ENCODE assay signal across 13 cellular contexts in genomic region chrX:135888230-135888629, GRCh38. TPM values are rescaled to one million over a fixed set of nuclear protein-coding genes. Genes with fewer than 3 reads are reported as not detected.
DNase-seq lines count a peak whose midpoint lies in the region; TF ChIP-seq lines count a peak whose summit lies in the region.
"Not testable (repeated sequence)": the region's sequence is repeated elsewhere in the genome, so short reads cannot be mapped to it uniquely, and the experiment has no call there.
"Had no signal": no experiment of that assay in that cellular context is flagged by ENCODE, and none has a peak within 500 bp of the region (broad histone marks: within the 10 kb centered on the region; RNA-seq: fewer than 3 reads in every experiment).

No MANE protein-coding gene starts in this region.

- 91% methylated on average over 10 of the region's 18 CpGs for WGBS in sigmoid colon, 2 donors

- CTCF ChIA-PET in activated CD4-positive, alpha-beta memory T cell treated with anti-CD3 and anti-CD28 coated beads, Interleukin-2, amount 10 ng/mL, durations not matched to agents 7 days and 5 days (lab: Charles Lee): not testable (repeated sequence)

- H3K27ac Mint-ChIP-seq in activated CD4-positive, alpha-beta memory T cell treated with anti-CD3 and anti-CD28 coated beads, Interleukin-2, amount 10 ng/mL, durations not matched to agents 7 days and 5 days; chondrocyte (ENCODE audit: unreplicated experiment); osteocyte (ENCODE audit: unreplicated experiment): not testable (repeated sequence)

- not testable (repeated sequence) for H3K27me3 Mint-ChIP-seq in activated CD4-positive, alpha-beta memory T cell treated with anti-CD3 and anti-CD28 coated beads, Interleukin-2, amount 10 ng/mL, durations not matched to agents 7 days and 5 days; chondrocyte (ENCODE audit: low read depth); osteocyte (ENCODE audit: unreplicated experiment)

- not testable (repeated sequence) for H3K36me3 Mint-ChIP-seq in activated CD4-positive, alpha-beta memory T cell treated with anti-CD3 and anti-CD28 coated beads, Interleukin-2, amount 10 ng/mL, durations not matched to agents 7 days and 5 days (ENCODE audit: low read depth); chondrocyte (ENCODE audit: low read depth); osteocyte (ENCODE audit: unreplicated experiment)

- DNase-seq in activated CD4-positive, alpha-beta memory T cell treated with anti-CD3 and anti-CD28 coated beads, Interleukin-2, amount 10 ng/mL, durations not matched to agents 7 days and 5 days: peak; percentile 15
- peak; percentile 96 for DNase-seq in chondrocyte (ENCODE audit: low spot score)
- DNase-seq in osteocyte (ENCODE audit: extremely low spot score, unreplicated experiment): peak; percentile 88
- peak; percentile 68 for DNase-seq in sigmoid colon

- H3K36me3 ChIP-seq in sigmoid colon: not testable (repeated sequence)

- not testable (repeated sequence) for H3K27ac ChIP-seq in sigmoid colon

- not testable (repeated sequence) for H3K9me3 Mint-ChIP-seq in activated CD4-positive, alpha-beta memory T cell treated with anti-CD3 and anti-CD28 coated beads, Interleukin-2, amount 10 ng/mL, durations not matched to agents 7 days and 5 days; chondrocyte (ENCODE audit: low read depth); osteocyte (ENCODE audit: unreplicated experiment)

- not testable (repeated sequence) for TF ChIP-seq POLR2A in sigmoid colon (IDR thresholded peaks at IDR 0.05)

- not testable (repeated sequence) for H3K9me3 ChIP-seq in sigmoid colon

- not testable (repeated sequence) for H3K4me1 Mint-ChIP-seq in activated CD4-positive, alpha-beta memory T cell treated with anti-CD3 and anti-CD28 coated beads, Interleukin-2, amount 10 ng/mL, durations not matched to agents 7 days and 5 days; chondrocyte (ENCODE audit: low read depth); osteocyte (ENCODE audit: unreplicated experiment)

- TF ChIP-seq CTCF in chondrocyte (IDR thresholded peaks at IDR 0.05); osteocyte (IDR thresholded peaks at IDR 0.05); sigmoid colon (IDR thresholded peaks at IDR 0.05): not testable (repeated sequence)

- H3K4me3 ChIP-seq in sigmoid colon: not testable (repeated sequence)

- H3K4me3 Mint-ChIP-seq in activated CD4-positive, alpha-beta memory T cell treated with anti-CD3 and anti-CD28 coated beads, Interleukin-2, amount 10 ng/mL, durations not matched to agents 7 days and 5 days; chondrocyte (ENCODE audit: unreplicated experiment); osteocyte (ENCODE audit: unreplicated experiment): not testable (repeated sequence)

- H3K4me1 ChIP-seq in sigmoid colon: not testable (repeated sequence)

- intact Hi-C loops in sigmoid colon (cut with DNase I): not testable (repeated sequence)

- not testable (repeated sequence) for H3K27me3 ChIP-seq in sigmoid colon

- not testable (repeated sequence) for TF ChIP-seq EP300 in sigmoid colon (IDR thresholded peaks at IDR 0.05)

- POLR2A ChIA-PET in activated CD4-positive, alpha-beta memory T cell treated with anti-CD3 and anti-CD28 coated beads, Interleukin-2, amount 10 ng/mL, durations not matched to agents 7 days and 5 days (lab: Charles Lee): not testable (repeated sequence)

RNA-seq across cellular contexts. Expression of gene CT45A10, which starts 5.0 kb away (rescaled TPM):
- not detected for total RNA-seq in activated CD4-positive, alpha-beta memory T cell treated with anti-CD3 and anti-CD28 coated beads, Interleukin-2, amount 10 ng/mL, durations not matched to agents 7 days and 5 days
- total RNA-seq in chondrocyte: not detected in 3 replicates
- total RNA-seq in osteocyte: not detected in 2 replicates
- total RNA-seq in sigmoid colon: not detected
- polyA plus RNA-seq in sigmoid colon: not detected
- total RNA-seq: A673; CD4-positive, alpha-beta memory T cell; CD4-positive, CD25-positive, alpha-beta regulatory T cell; CD8-positive, alpha-beta memory T cell; G401; GM12878 had no signal
- polyA plus RNA-seq: AG04450; CD14-positive monocyte; CD4-positive, alpha-beta memory T cell; CD8-positive, alpha-beta memory T cell; GM12878 had no signal

RNA-seq across cellular contexts. Expression of gene SAGE1, which starts 5.3 kb away (rescaled TPM):
- not detected for total RNA-seq in activated CD4-positive, alpha-beta memory T cell treated with anti-CD3 and anti-CD28 coated beads, Interleukin-2, amount 10 ng/mL, durations not matched to agents 7 days and 5 days
- total RNA-seq in chondrocyte: not detected in 3 replicates
- not detected in 2 replicates for total RNA-seq in osteocyte
- total RNA-seq in sigmoid colon: not detected
- polyA plus RNA-seq in sigmoid colon: not detected
- total RNA-seq: A673; CD4-positive, alpha-beta memory T cell; CD4-positive, CD25-positive, alpha-beta regulatory T cell; CD8-positive, alpha-beta memory T cell; Daoy; G401 had no signal
- polyA plus RNA-seq: AG04450; CD14-positive monocyte; CD4-positive, alpha-beta memory T cell; CD4-positive, CD25-positive, alpha-beta regulatory T cell; CD8-positive, alpha-beta memory T cell had no signal

RNA-seq across cellular contexts. Expression of gene CT45A9, which starts 16.6 kb away (rescaled TPM):
- total RNA-seq in activated CD4-positive, alpha-beta memory T cell treated with anti-CD3 and anti-CD28 coated beads, Interleukin-2, amount 10 ng/mL, durations not matched to agents 7 days and 5 days: not detected
- total RNA-seq in chondrocyte (not detected in 3 replicates), osteocyte (not detected in 2 replicates), sigmoid colon (not detected)
- not detected for polyA plus RNA-seq in sigmoid colon
- total RNA-seq: A673; CD4-positive, alpha-beta memory T cell; CD4-positive, CD25-positive, alpha-beta regulatory T cell; CD8-positive, alpha-beta memory T cell; Daoy; G401; GM12878 had no signal
- polyA plus RNA-seq: AG04450; CD14-positive monocyte; CD4-positive, alpha-beta memory T cell; CD4-positive, CD25-positive, alpha-beta regulatory T cell; CD8-positive, alpha-beta memory T cell; GM12878 had no signal

RNA-seq across cellular contexts. Expression of gene CT45A8, which starts 33.9 kb away (rescaled TPM):
- not detected for total RNA-seq in activated CD4-positive, alpha-beta memory T cell treated with anti-CD3 and anti-CD28 coated beads, Interleukin-2, amount 10 ng/mL, durations not matched to agents 7 days and 5 days
- total RNA-seq in chondrocyte: not detected in 3 replicates
- not detected in 2 replicates for total RNA-seq in osteocyte
- not detected for total RNA-seq in sigmoid colon
- polyA plus RNA-seq in sigmoid colon: not detected
- total RNA-seq: A673; CD4-positive, alpha-beta memory T cell; CD4-positive, CD25-positive, alpha-beta regulatory T cell; CD8-positive, alpha-beta memory T cell; G401; GM12878 had no signal
- polyA plus RNA-seq: AG04450; CD14-positive monocyte; CD4-positive, alpha-beta memory T cell; CD4-positive, CD25-positive, alpha-beta regulatory T cell; CD8-positive, alpha-beta memory T cell; GM12878 had no signal

RNA-seq across cellular contexts. Expression of gene CT45A7, which starts 51.1 kb away (rescaled TPM):
- total RNA-seq in activated CD4-positive, alpha-beta memory T cell treated with anti-CD3 and anti-CD28 coated beads, Interleukin-2, amount 10 ng/mL, durations not matched to agents 7 days and 5 days: not detected
- total RNA-seq in chondrocyte (not detected in 3 replicates), osteocyte (not detected in 2 replicates), sigmoid colon (not detected)
- polyA plus RNA-seq in sigmoid colon: not detected
- total RNA-seq: A673; CD4-positive, alpha-beta memory T cell; CD4-positive, CD25-positive, alpha-beta regulatory T cell; CD8-positive, alpha-beta memory T cell; Daoy; G401; GM12878 had no signal
- polyA plus RNA-seq: AG04450; CD14-positive monocyte; CD4-positive, alpha-beta memory T cell; CD4-positive, CD25-positive, alpha-beta regulatory T cell; CD8-positive, alpha-beta memory T cell; GM12878 had no signal

Comparison
In these comparisons a context has a peak if more than half of its experiments do, and no peak if none do; other contexts are left out.
1. DNase-seq: peak in every context shown above with its lines; median percentile 96 in chondrocyte; 88 in osteocyte; 68 in sigmoid colon; 15 in activated CD4-positive, alpha-beta memory T cell treated with anti-CD3 and anti-CD28 coated beads, Interleukin-2, amount 10 ng/mL, durations not matched to agents 7 days and 5 days.